In the genomic region with DNA sequence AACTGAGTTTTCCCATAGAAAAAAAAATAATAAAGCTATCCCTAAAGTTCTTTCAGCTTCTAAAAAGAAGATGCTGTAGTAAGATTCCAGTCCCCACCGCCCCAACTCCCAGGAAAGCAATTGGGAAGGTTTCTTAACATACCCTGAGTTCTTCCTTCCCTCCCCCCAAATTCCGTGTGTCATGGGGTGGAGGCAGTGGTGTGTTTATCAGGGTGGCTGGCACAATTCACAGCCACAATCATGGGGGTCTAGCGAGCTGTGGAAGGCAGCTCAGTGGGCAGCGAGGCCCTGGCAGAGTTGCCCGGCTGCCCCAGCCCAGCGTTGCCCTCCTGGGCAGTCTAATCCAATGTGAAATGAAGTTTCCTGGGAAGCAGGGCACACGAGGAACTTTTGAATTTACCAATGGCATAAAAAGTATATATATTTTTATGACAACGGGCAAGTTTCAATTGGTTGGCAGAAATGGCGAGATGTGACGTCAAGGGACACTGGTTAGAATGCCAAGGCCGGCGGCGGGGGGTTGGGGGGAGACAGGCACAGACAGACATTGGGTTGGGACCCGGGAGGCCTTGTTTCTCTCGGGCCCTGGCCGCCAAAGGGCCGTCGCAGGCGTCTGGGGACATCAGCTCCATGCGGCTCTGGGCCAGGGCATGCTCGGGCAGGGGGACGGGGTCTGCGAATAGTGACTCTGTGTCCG, we compare ENCODE assay signal across 8 cellular contexts.
A peak's percentile ranks its signal among the peaks of the same experiment; 100 is the strongest.
DNase-seq lines count a peak whose midpoint lies in the region; ATAC-seq and TF ChIP-seq lines count a peak whose summit lies in the region.

No MANE protein-coding gene starts in this region.

- in situ Hi-C loops in G401 (cut with HindIII; ENCODE audit: low sequenced_read_pairs), result loop anchor here (10.0 kb wide), 1 partner anchor 65 kb away; no protein-coding TSS in a partner anchor

- H3K27ac Mint-ChIP-seq in activated naive CD8-positive, alpha-beta T cell treated with anti-CD3 and anti-CD28 coated beads for 36 hours, result peak overlapping the region; percentile 85

- peak overlapping the region; percentile 80 to 94 (median 92) for H3K4me2 ChIP-seq in BLaER1 treated with 17β-estradiol and CSF1 and Interleukin-3, amounts not matched to agents 10 nM and 100 nM

- H3K9me3 ChIP-seq in BLaER1 treated with 17β-estradiol and CSF1 and Interleukin-3, amounts not matched to agents 10 nM and 100 nM (replicated peaks in 1 of 11), result no peaks in the 10 kb centered on the region
- no peaks in the 10 kb centered on the region for H3K9me3 ChIP-seq in HEK293 (ENCODE audit: control insufficient read depth, insufficient read depth, low read depth, low read length)
- no peaks in the 10 kb centered on the region for H3K9me3 ChIP-seq in heart left ventricle

- peak overlapping the region; percentile 82 to 94 (median 87) for H3K9ac ChIP-seq in BLaER1 treated with 17β-estradiol and CSF1 and Interleukin-3, amounts not matched to agents 10 nM and 100 nM

- WGBS in heart left ventricle, 4 donors, result 1 to 5% (median 2%) methylated on average over 21 to 24 of the region's 24 CpGs

- peaks cover 89 to 100% (median 100%) of the 10 kb centered on the region in 11 experiments for H3K27me3 ChIP-seq in BLaER1 treated with 17β-estradiol and CSF1 and Interleukin-3, amounts not matched to agents 10 nM and 100 nM
- H3K27me3 ChIP-seq in heart left ventricle, result no peaks in the 10 kb centered on the region

- H3K36me3 Mint-ChIP-seq in activated naive CD8-positive, alpha-beta T cell treated with anti-CD3 and anti-CD28 coated beads for 36 hours, result peaks cover 2% of the 10 kb centered on the region

- ATAC-seq in heart left ventricle, result peak; percentile 24 to 67 (median 53)

- CTCF ChIA-PET in HEK293 (lab: Yijun Ruan, JAX), result interaction anchor here (0.7 to 3.2 kb wide), 5 partner anchors 47 to 69 kb away, joined by 3 to 14 read pairs (median 5); no protein-coding TSS in a partner anchor

- H4K20me1 ChIP-seq in BLaER1 treated with 17β-estradiol and CSF1 and Interleukin-3, amounts not matched to agents 10 nM and 100 nM, result peaks cover 10 to 47% (median 27%) of the 10 kb centered on the region in 11 experiments; a peak in 20 of 22 replicates

- intact Hi-C loops in heart left ventricle (cut with DNase I) (loop anchor here in 8 of 10 donors (1.0 to 5.0 kb wide), 9 partner anchors 13 to 62 kb away; no protein-coding TSS in a partner anchor), posterior cingulate gyrus (cut with DNase I) (loop anchor here (2.0 to 5.0 kb wide), 3 partner anchors 13 to 57 kb away; no protein-coding TSS in a partner anchor)

- no peaks in the 10 kb centered on the region for H3K27me3 Mint-ChIP-seq in activated naive CD8-positive, alpha-beta T cell treated with anti-CD3 and anti-CD28 coated beads for 36 hours

- TF ChIP-seq CTCF in HEK293 (tag by site-specific recombination; IDR thresholded peaks at IDR 0.05) (no peak), heart left ventricle (IDR thresholded peaks at IDR 0.05) (no peak)

- H3K4me1 Mint-ChIP-seq in activated naive CD8-positive, alpha-beta T cell treated with anti-CD3 and anti-CD28 coated beads for 36 hours, result peaks cover 40% of the 10 kb centered on the region

- H3K4me3 ChIP-seq in BLaER1 treated with 17β-estradiol and CSF1 and Interleukin-3, amounts not matched to agents 10 nM and 100 nM, result peak overlapping the region; percentile 64 to 84 (median 76)
- H3K4me3 ChIP-seq in HEK293 (ENCODE audit: low read depth, low read length), result peak overlapping the region; percentile 99
- peak overlapping the region; percentile 75 to 94 (median 88) for H3K4me3 ChIP-seq in heart left ventricle

- H3K36me3 ChIP-seq in BLaER1 treated with 17β-estradiol and CSF1 and Interleukin-3, amounts not matched to agents 10 nM and 100 nM, result no peaks in the 10 kb centered on the region
- peaks cover 0 to 8% of the 10 kb centered on the region in 2 experiments; a peak in 1 of 3 replicates for H3K36me3 ChIP-seq in HEK293 (ENCODE audit: control insufficient read depth in 2 of 2, insufficient read depth in 1 of 2, low read length in 2 of 2)
- H3K36me3 ChIP-seq in heart left ventricle, result peaks cover 0 to 11% (median 0%) of the 10 kb centered on the region in 9 donors

- peak in 1 of 2 donors; percentile 79 for TF ChIP-seq POLR2A in heart left ventricle (IDR thresholded peaks at IDR 0.05)

- POLR2A ChIA-PET in HEK293 (lab: Yijun Ruan, JAX), result interaction anchor here (1.2 to 3.4 kb wide), 7 partner anchors 14 to 63 kb away, joined by 3 to 42 read pairs (median 31); no protein-coding TSS in a partner anchor

- H3K4me1 ChIP-seq in BLaER1 treated with 17β-estradiol and CSF1 and Interleukin-3, amounts not matched to agents 10 nM and 100 nM, result peaks cover 34 to 66% (median 50%) of the 10 kb centered on the region in 10 experiments
- H3K4me1 ChIP-seq in HEK293 (ENCODE audit: control insufficient read depth, insufficient read depth, low read length) (peaks cover 14% of the 10 kb centered on the region), heart left ventricle (peaks cover 1 to 68% (median 39%) of the 10 kb centered on the region in 12 donors)

- H3K4me3 Mint-ChIP-seq in activated naive CD8-positive, alpha-beta T cell treated with anti-CD3 and anti-CD28 coated beads for 36 hours, result peak overlapping the region; percentile 82

- H3K27ac ChIP-seq in BLaER1 treated with 17β-estradiol and CSF1 and Interleukin-3, amounts not matched to agents 10 nM and 100 nM, result peak overlapping the region; percentile 70 to 96 (median 92)
- peak overlapping the region; percentile 100 for H3K27ac ChIP-seq in HEK293 (ENCODE audit: extremely low read depth, low read depth, low read length)
- H3K27ac ChIP-seq in heart left ventricle, result peak overlapping the region; percentile 99 to 100 (median 100)

- DNase-seq in NOMO-1 treated with dmso at 0.1 percent for 144 hours (lab: John Stamatoyannopoulos, UW; ENCODE audit: unreplicated experiment) (peak; percentile 81), heart left ventricle (peak; percentile 87 to 92 (median 88)), posterior cingulate gyrus (peak; percentile 85 to 98 (median 88)), GM19238 (ENCODE audit: insufficient read length, low spot score) (no peak), G401 (ENCODE audit: low spot score) (no peak)
- peak; percentile 51 for DNase-seq in activated naive CD8-positive, alpha-beta T cell treated with anti-CD3 and anti-CD28 coated beads for 36 hours

- H3K9me3 Mint-ChIP-seq in activated naive CD8-positive, alpha-beta T cell treated with anti-CD3 and anti-CD28 coated beads for 36 hours, result no peaks in the 10 kb centered on the region

TF ChIP-seq in HEK293, 187 proteins besides CTCF, POLR2A, EP300 and RAD21 (continues in another document):
- TF ChIP-seq, protein P1, sequence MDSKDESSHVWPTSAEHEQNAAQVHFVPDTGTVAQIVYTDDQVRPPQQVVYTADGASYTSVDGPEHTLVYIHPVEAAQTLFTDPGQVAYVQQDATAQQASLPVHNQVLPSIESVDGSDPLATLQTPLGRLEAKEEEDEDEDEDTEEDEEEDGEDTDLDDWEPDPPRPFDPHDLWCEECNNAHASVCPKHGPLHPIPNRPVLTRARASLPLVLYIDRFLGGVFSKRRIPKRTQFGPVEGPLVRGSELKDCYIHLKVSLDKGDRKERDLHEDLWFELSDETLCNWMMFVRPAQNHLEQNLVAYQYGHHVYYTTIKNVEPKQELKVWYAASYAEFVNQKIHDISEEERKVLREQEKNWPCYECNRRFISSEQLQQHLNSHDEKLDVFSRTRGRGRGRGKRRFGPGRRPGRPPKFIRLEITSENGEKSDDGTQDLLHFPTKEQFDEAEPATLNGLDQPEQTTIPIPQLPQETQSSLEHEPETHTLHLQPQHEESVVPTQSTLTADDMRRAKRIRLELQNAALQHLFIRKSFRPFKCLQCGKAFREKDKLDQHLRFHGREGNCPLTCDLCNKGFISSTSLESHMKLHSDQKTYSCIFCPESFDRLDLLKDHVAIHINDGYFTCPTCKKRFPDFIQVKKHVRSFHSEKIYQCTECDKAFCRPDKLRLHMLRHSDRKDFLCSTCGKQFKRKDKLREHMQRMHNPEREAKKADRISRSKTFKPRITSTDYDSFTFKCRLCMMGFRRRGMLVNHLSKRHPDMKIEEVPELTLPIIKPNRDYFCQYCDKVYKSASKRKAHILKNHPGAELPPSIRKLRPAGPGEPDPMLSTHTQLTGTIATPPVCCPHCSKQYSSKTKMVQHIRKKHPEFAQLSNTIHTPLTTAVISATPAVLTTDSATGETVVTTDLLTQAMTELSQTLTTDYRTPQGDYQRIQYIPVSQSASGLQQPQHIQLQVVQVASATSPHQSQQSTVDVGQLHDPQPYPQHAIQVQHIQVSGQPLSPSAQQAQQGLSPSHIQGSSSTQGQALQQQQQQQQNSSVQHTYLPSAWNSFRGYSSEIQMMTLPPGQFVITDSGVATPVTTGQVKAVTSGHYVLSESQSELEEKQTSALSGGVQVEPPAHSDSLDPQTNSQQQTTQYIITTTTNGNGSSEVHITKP (tag by site-specific recombination; IDR thresholded peaks at IDR 0.05), result peak; percentile 60
- no peak for TF ChIP-seq ZNF548 (tag by site-specific recombination; IDR thresholded peaks at IDR 0.05)

Comparison
In these comparisons a context has a peak if more than half of its experiments do, and no peak if none do; other contexts are left out.
1. DNase-seq: peak in NOMO-1 treated with dmso at 0.1 percent for 144 hours (single experiment), activated naive CD8-positive, alpha-beta T cell treated with anti-CD3 and anti-CD28 coated beads for 36 hours (single experiment), heart left ventricle (5 of 5) and posterior cingulate gyrus (10 of 10); none in GM19238 (single experiment) and G401 (single experiment).
2. Peak in every context shown above with its lines, with median percentiles within 50 percentile points of each other: H3K27ac ChIP-seq and H3K4me3 ChIP-seq.